ENCODE assay signal across 8 cellular contexts in the genomic region with DNA sequence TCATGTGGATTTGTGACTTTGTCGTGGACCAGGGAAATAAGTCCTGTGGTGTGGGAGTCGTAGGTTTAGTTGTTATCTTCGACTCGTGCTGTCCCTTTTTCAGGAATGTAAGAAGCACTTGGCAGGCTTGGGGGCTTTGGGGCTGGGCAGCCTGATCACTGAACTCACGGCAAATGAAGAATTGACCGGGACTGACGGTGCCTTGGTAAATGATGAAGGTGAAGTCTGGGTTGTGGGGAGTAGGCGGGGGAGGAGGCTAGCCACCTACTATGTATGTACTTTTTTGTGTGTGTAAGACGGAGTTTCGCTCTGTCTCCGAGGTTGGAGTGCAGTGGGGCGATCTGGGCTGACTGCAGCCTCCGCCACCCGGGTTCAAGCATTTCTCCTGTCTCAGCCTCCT. TPM values are rescaled to one million over a fixed set of nuclear protein-coding genes. Genes with fewer than 3 reads are reported as not detected.
A peak's percentile ranks its signal among the peaks of the same experiment; 100 is the strongest.
DNase-seq lines count a peak whose midpoint lies in the region; TF ChIP-seq lines count a peak whose summit lies in the region.

No MANE protein-coding gene starts in this region.

- CTCF ChIA-PET in BJ (lab: Yijun Ruan, JAX) (interaction anchor here (0.6 kb wide), 2 partner anchors 14 to 1234 kb away, joined by 3 read pairs; a partner anchor contains a TSS), OCI-LY7 (lab: Charles Lee; ENCODE audit: unreplicated experiment) (no interaction called here)

- peak overlapping the region; percentile 87 for H3K27ac ChIP-seq in OCI-LY7 (ENCODE audit: low read depth, low read length, poor library complexity, severe bottlenecking)
- peak overlapping the region; percentile 78 for H3K27ac ChIP-seq in colonic mucosa
- peak overlapping the region; percentile 83 for H3K27ac ChIP-seq in neural cell (ENCODE audit: low read length)

- no peak for TF ChIP-seq RAD21 in neural cell (conservative IDR thresholded peaks at IDR 0.05)

- H2AFZ ChIP-seq in OCI-LY7 (ENCODE audit: low read length), result no peak overlapping the region
- H2AFZ ChIP-seq in neural cell (ENCODE audit: low read depth, low read length), result no peak overlapping the region

- H3K9me2 ChIP-seq in OCI-LY7 (ENCODE audit: insufficient read depth, low read length), result no peaks in the 10 kb centered on the region
- H3K9me2 ChIP-seq in neural cell (ENCODE audit: insufficient read depth, low read length), result no peaks in the 10 kb centered on the region

- H3K4me3 ChIP-seq in BJ (ENCODE audit: low read depth, low read length) (peak overlapping the region; percentile 86), OCI-LY7 (ENCODE audit: low read depth, low read length, poor library complexity, severe bottlenecking) (peak overlapping the region; percentile 92), colonic mucosa (peak overlapping the region; percentile 54), neural cell (ENCODE audit: low read length) (peak overlapping the region; percentile 86)

- H3F3A ChIP-seq in neural cell (ENCODE audit: insufficient read depth, low read length, poor library complexity, severe bottlenecking), result no peaks in the 10 kb centered on the region

- intact Hi-C loops in OCI-LY7 (cut with micrococcal nuclease; ENCODE audit: unreplicated experiment), result loop anchor here (2.0 kb wide), 1 partner anchor 165 kb away; a partner anchor contains a TSS
- intact Hi-C loops in colonic mucosa (cut with DNase I), result no loop called here
- intact Hi-C loops in head of caudate nucleus (cut with DNase I), result no loop called here

- H3K9ac ChIP-seq in colonic mucosa (ENCODE audit: low read depth in 2 of 2, low read length in 2 of 2), result peak overlapping the region; percentile 88
- peak overlapping the region; percentile 85 for H3K9ac ChIP-seq in neural cell (ENCODE audit: low read length)

- DNase-seq in BJ (ENCODE audit: low read depth) (no peak), OCI-LY7 (ENCODE audit: low spot score) (no peak), colonic mucosa (no peak), DMS114 treated with DMSO at 0.1 percent for 48 hours (lab: John Stamatoyannopoulos, UW; ENCODE audit: unreplicated experiment) (no peak), head of caudate nucleus (no peak), NCI-H446 treated with DMSO at 0.1 percent for 48 hours (lab: John Stamatoyannopoulos, UW) (no peak)
- no peak for DNase-seq in activated CD4-positive, CD25-positive, alpha-beta regulatory T cell treated with anti-CD3 and anti-CD28 coated beads, Interleukin-2, amount 50 U/mL, for 72 hours

- H3K79me2 ChIP-seq in OCI-LY7 (ENCODE audit: insufficient read depth, low read depth, low read length) (peaks cover 46% of the 10 kb centered on the region), neural cell (replicated peaks; ENCODE audit: insufficient read depth, low read length) (peaks cover 26% of the 10 kb centered on the region)

- no peak for TF ChIP-seq EP300 in neural cell (conservative IDR thresholded peaks at IDR 0.05; ENCODE audit: poor library complexity, severe bottlenecking)

- no TSS peak for BruUV-seq in OCI-LY7 (replicated peaks; lab: Mats Ljungman, UMichigan)

- POLR2A ChIA-PET in BJ (lab: Charles Lee) (no interaction called here), OCI-LY7 (lab: Charles Lee) (interaction anchor here (2.1 kb wide), 1 partner anchor 256 kb away, joined by 7 read pairs; a partner anchor contains a TSS)

- peak overlapping the region; percentile 93 for H3K4me2 ChIP-seq in OCI-LY7 (ENCODE audit: low read length)
- H3K4me2 ChIP-seq in neural cell (ENCODE audit: low read length), result peak overlapping the region; percentile 48

- TF ChIP-seq CTCF in BJ (IDR thresholded peaks at IDR 0.05; ENCODE audit: insufficient read depth, low read depth, low read length) (no peak), OCI-LY7 (conservative IDR thresholded peaks at IDR 0.05; ENCODE audit: low read length) (no peak), colonic mucosa (IDR thresholded peaks at IDR 0.05) (no peak), neural cell (IDR thresholded peaks at IDR 0.05; ENCODE audit: poor library complexity, severe bottlenecking) (no peak)

- H3K4me1 ChIP-seq in OCI-LY7 (ENCODE audit: insufficient read depth, low read length, poor library complexity, severe bottlenecking) (peaks cover 19% of the 10 kb centered on the region), colonic mucosa (no peaks in the 10 kb centered on the region)

- H3K27me3 ChIP-seq in BJ (ENCODE audit: control insufficient read depth, insufficient read depth, low read length), result no peaks in the 10 kb centered on the region
- no peaks in the 10 kb centered on the region for H3K27me3 ChIP-seq in colonic mucosa
- H3K27me3 ChIP-seq in neural cell (ENCODE audit: insufficient read depth, low read depth, low read length), result no peaks in the 10 kb centered on the region

- H4K20me1 ChIP-seq in OCI-LY7 (ENCODE audit: insufficient read depth, low read length), result no peaks in the 10 kb centered on the region
- H4K20me1 ChIP-seq in neural cell (ENCODE audit: insufficient read depth), result no peaks in the 10 kb centered on the region

- H3K9me3 ChIP-seq in OCI-LY7 (ENCODE audit: low read length) (no peaks in the 10 kb centered on the region), colonic mucosa (no peaks in the 10 kb centered on the region), neural cell (ENCODE audit: low read length) (no peaks in the 10 kb centered on the region)

- H3K36me3 ChIP-seq in BJ (ENCODE audit: control insufficient read depth, insufficient read depth, low read length), result peaks cover 2% of the 10 kb centered on the region; the same call in 1 of the 2 replicates
- peaks cover 37% of the 10 kb centered on the region for H3K36me3 ChIP-seq in OCI-LY7 (ENCODE audit: insufficient read depth, low read length)
- no peaks in the 10 kb centered on the region for H3K36me3 ChIP-seq in colonic mucosa
- no peaks in the 10 kb centered on the region for H3K36me3 ChIP-seq in neural cell (ENCODE audit: insufficient read depth, low read length)

TF ChIP-seq in neural cell, 6 proteins besides CTCF, POLR2A, EP300 and RAD21:
- TF ChIP-seq EZH2 (IDR thresholded peaks at IDR 0.05; ENCODE audit: borderline replicate concordance, insufficient read depth, low read length, poor library complexity, severe bottlenecking), result no peak
- no peak for TF ChIP-seq SMC3 (conservative IDR thresholded peaks at IDR 0.05; ENCODE audit: poor library complexity)
- no peak for TF ChIP-seq POLR2AphosphoS5 (IDR thresholded peaks at IDR 0.05)
- TF ChIP-seq MXI1 (conservative IDR thresholded peaks at IDR 0.05; ENCODE audit: poor library complexity, severe bottlenecking), result no peak
- TF ChIP-seq, protein P1, sequence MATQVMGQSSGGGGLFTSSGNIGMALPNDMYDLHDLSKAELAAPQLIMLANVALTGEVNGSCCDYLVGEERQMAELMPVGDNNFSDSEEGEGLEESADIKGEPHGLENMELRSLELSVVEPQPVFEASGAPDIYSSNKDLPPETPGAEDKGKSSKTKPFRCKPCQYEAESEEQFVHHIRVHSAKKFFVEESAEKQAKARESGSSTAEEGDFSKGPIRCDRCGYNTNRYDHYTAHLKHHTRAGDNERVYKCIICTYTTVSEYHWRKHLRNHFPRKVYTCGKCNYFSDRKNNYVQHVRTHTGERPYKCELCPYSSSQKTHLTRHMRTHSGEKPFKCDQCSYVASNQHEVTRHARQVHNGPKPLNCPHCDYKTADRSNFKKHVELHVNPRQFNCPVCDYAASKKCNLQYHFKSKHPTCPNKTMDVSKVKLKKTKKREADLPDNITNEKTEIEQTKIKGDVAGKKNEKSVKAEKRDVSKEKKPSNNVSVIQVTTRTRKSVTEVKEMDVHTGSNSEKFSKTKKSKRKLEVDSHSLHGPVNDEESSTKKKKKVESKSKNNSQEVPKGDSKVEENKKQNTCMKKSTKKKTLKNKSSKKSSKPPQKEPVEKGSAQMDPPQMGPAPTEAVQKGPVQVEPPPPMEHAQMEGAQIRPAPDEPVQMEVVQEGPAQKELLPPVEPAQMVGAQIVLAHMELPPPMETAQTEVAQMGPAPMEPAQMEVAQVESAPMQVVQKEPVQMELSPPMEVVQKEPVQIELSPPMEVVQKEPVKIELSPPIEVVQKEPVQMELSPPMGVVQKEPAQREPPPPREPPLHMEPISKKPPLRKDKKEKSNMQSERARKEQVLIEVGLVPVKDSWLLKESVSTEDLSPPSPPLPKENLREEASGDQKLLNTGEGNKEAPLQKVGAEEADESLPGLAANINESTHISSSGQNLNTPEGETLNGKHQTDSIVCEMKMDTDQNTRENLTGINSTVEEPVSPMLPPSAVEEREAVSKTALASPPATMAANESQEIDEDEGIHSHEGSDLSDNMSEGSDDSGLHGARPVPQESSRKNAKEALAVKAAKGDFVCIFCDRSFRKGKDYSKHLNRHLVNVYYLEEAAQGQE (IDR thresholded peaks at IDR 0.05; ENCODE audit: borderline replicate concordance), result no peak
- no peak for TF ChIP-seq TAF1 (IDR thresholded peaks at IDR 0.05; ENCODE audit: low read depth)

RNA-seq across cellular contexts. Expression of a gene that starts 1.2 kb away (rescaled TPM):
- polyA plus RNA-seq in BJ (2011; rRNA removed), result 11.1 and 17.0 TPM in 2 replicates
- 16.2 and 26.8 TPM in 2 replicates for polyA minus RNA-seq in BJ (2011; rRNA and poly(A)+ RNA removed)
- total RNA-seq in OCI-LY7 (2014; rRNA removed; shearing (Covaris generic)), result 30.2 and 50.8 TPM in 2 replicates
- 48.2 and 52.2 TPM in 2 replicates for total RNA-seq in OCI-LY7 (2022)
- total RNA-seq in colonic mucosa, result 10 to 100 TPM; 24.6 to 25.0 TPM
- polyA plus RNA-seq in neural cell, result 28.8 and 29.5 TPM in 2 replicates
- polyA minus RNA-seq in neural cell, result 85.2 and 85.3 TPM in 2 replicates
